ENCODE assay signal across 8 cellular contexts in the genomic region with DNA sequence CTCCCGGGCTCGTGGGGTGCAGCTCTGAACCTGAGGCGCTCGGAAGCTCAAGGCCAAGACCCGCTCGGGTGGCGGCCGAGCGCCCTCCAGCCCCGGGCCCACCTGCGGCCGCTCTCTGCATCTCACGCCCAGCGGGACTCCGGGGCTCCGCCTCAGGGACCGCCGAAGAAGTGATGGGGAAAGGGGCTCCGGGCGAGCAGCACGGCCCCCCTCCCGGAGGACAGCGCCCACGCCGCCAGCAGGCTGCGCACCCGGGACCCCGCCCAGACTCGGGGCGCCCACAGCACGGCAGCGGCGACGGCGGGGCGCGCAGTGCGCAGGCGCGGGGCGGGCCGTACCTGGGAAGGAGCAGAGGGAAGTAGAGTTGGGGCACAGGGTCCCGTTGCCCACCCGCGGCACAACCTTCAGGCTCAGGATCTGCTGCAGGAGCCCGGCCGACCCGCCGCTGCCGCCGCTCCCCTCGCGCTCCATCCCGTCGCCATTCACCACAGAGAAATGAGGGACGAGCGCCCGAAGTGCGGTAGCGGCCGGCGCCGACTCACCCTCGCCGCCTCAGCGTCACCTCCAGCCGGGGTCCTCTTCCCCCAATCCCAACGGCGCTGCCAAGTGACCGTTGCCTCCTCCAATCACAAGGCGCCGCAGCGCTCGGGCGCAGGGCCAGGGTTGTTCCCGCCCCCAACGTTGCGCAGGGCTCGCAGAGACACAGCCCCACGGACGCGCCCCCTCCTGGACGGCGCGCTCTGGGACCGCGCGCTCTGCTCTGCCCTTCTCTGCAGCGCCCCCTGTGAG. TPM values are rescaled to one million over a fixed set of nuclear protein-coding genes. Genes with fewer than 3 reads are reported as not detected.
DNase-seq lines count a peak whose midpoint lies in the region; ATAC-seq, FAIRE-seq and TF ChIP-seq lines count a peak whose summit lies in the region.

A gene with protein sequence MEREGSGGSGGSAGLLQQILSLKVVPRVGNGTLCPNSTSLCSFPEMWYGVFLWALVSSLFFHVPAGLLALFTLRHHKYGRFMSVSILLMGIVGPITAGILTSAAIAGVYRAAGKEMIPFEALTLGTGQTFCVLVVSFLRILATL (minus strand): TSS at position 560 of the 789 bp plus-strand sequence. CDS start 89 bp downstream, at position 471.

- H3K36me3 ChIP-seq in BE2C = no peaks in the 10 kb centered on the region; the same call in 1 of the 2 replicates
- peaks cover 4 to 7% of the 10 kb centered on the region in 2 experiments for H3K36me3 ChIP-seq in keratinocyte (ENCODE audit: control insufficient read depth in 2 of 2, extremely low read depth in 1 of 2, insufficient read depth in 2 of 2, low read length in 2 of 2)

- H3K9me3 ChIP-seq in BE2C (no peaks in the 10 kb centered on the region), keratinocyte (ENCODE audit: control insufficient read depth, low read depth, low read length) (no peaks in the 10 kb centered on the region)

- ATAC-seq in HG03432 (IDR thresholded peaks at IDR 0.05; ENCODE audit: unreplicated experiment) = peak; percentile 94

- peak; percentile 98 for TF ChIP-seq POLR2A in GM19099 (IDR thresholded peaks at IDR 0.05; ENCODE audit: extremely low read depth, insufficient read length, low read depth)

- H3K79me2 ChIP-seq in keratinocyte (ENCODE audit: control insufficient read depth, insufficient read depth, low read length) = peaks cover 49% of the 10 kb centered on the region

- peak within 1 kb of the TSS; percentile 83 for H3K9ac ChIP-seq in keratinocyte (ENCODE audit: control insufficient read depth, extremely low read depth, insufficient read depth, low read length)

- H3K27me3 ChIP-seq in BE2C (no peaks in the 10 kb centered on the region), keratinocyte (ENCODE audit: control insufficient read depth, extremely low read depth, insufficient read depth, low read length) (no peaks in the 10 kb centered on the region)

- H3K27ac ChIP-seq in keratinocyte (ENCODE audit: control insufficient read depth, insufficient read depth, low read length) = peak within 1 kb of the TSS; percentile 71

- H3K4me1 ChIP-seq in BE2C = no peaks in the 10 kb centered on the region; the same call in 1 of the 2 replicates
- peaks cover 15% of the 10 kb centered on the region for H3K4me1 ChIP-seq in keratinocyte (ENCODE audit: control insufficient read depth, extremely low read depth, insufficient read depth, low read length)

- peaks cover 3% of the 10 kb centered on the region for H4K20me1 ChIP-seq in keratinocyte (ENCODE audit: control insufficient read depth, extremely low read depth, insufficient read depth, low read length)

- no peaks in the 10 kb centered on the region for H3K9me1 ChIP-seq in keratinocyte (ENCODE audit: control insufficient read depth, extremely low read depth, insufficient read depth, low read length)

- H2AFZ ChIP-seq in keratinocyte (ENCODE audit: control insufficient read depth, low read length) = peak within 1 kb of the TSS; percentile 73

- FAIRE-seq in keratinocyte (lab: Jason Lieb, UNC) = peak; percentile 56

- H3K4me2 ChIP-seq in keratinocyte (ENCODE audit: control insufficient read depth, extremely low read depth, insufficient read depth, low read depth, low read length) = peak within 1 kb of the TSS; percentile 85

- DNase-seq in BE2C (peak; percentile 100), NCI-H460 (ENCODE audit: extremely low read depth, low read depth) (peak; percentile 96), cerebellar nuclear complex (lab: John Stamatoyannopoulos, UW) (peak; percentile 88 to 94), keratinocyte (ENCODE audit: low read depth, low spot score) (peak; percentile 89)
- peak; percentile 99 for DNase-seq in activated CD4-positive, CD25-positive, alpha-beta regulatory T cell treated with anti-CD3 and anti-CD28 coated beads, Interleukin-2, amount 50 U/mL, for 72 hours
- peak; percentile 98 to 99 for DNase-seq in stimulated activated CD4-positive, alpha-beta T cell treated with anti-CD3 and anti-CD28 coated beads, Interleukin-15, amount 100 ng/mL, for 1 hour (ENCODE audit: low read depth in 1 of 2, low spot score in 1 of 2)

- dilution Hi-C loops in keratinocyte (cut with MboI; ENCODE audit: extremely low pct_ligation_motif_present, low sequenced_read_pairs) = no loop called here

- peak; percentile 100 for TF ChIP-seq CTCF in BE2C (IDR thresholded peaks at IDR 0.05; ENCODE audit: low read depth, low read length)
- TF ChIP-seq CTCF in keratinocyte (optimal IDR thresholded peaks at IDR 0.05 in 1 of 3, IDR thresholded peaks at IDR 0.05 in 1 of 3, conservative IDR thresholded peaks at IDR 0.05 in 1 of 3; ENCODE audit: extremely low read depth in 1 of 3, insufficient read depth in 2 of 3, low read length in 3 of 3) = peak; percentile 97 to 100 (median 100)

- H3K4me3 ChIP-seq in BE2C (ENCODE audit: low read depth, low read length) (peak within 1 kb of the TSS; percentile 62), keratinocyte (ENCODE audit: control insufficient read depth in 2 of 3, extremely low read depth in 1 of 3, insufficient read depth in 2 of 3, low read depth in 1 of 3, low read length in 3 of 3) (peak within 1 kb of the TSS; percentile 69 to 81 (median 73))

RNA-seq across cellular contexts. Expression of the gene that starts here (rescaled TPM):
- 8.1 TPM for polyA plus RNA-seq in BE2C (2012; ENCODE audit: insufficient read depth, insufficient read length, low read depth)
- 27.5 and 29.4 TPM in 2 replicates for total RNA-seq in NCI-H460 (2014; rRNA removed; shearing (Covaris generic))
- polyA plus RNA-seq in NCI-H460 (2014; cell fraction: nucleus; rRNA removed) = 10.2 and 17.3 TPM in 2 replicates
- 13.2 to 22.1 TPM (median 14.5 TPM) in 3 replicates for polyA plus RNA-seq in keratinocyte
- polyA plus RNA-seq in keratinocyte (2011; ENCODE audit: low read depth) = 6.4 TPM
- 7.2 and 12.6 TPM in 2 replicates for polyA plus RNA-seq in keratinocyte (2011; cell fraction: cytosol; rRNA removed)
- 16.4 and 17.4 TPM in 2 replicates for polyA plus RNA-seq in keratinocyte (2011; cell fraction: nucleus; rRNA removed)
- 10.1 and 15.8 TPM in 2 replicates for polyA plus RNA-seq in keratinocyte (2012; ENCODE audit: low replicate concordance)
- polyA minus RNA-seq in keratinocyte = 4.1 to 15.9 TPM (median 10.9 TPM) in 3 replicates
- polyA minus RNA-seq in keratinocyte (2011; cell fraction: cytosol; rRNA and poly(A)+ RNA removed) = 8.8 TPM
- 12.8 and 23.4 TPM in 2 replicates for polyA minus RNA-seq in keratinocyte (2011; cell fraction: nucleus; rRNA and poly(A)+ RNA removed)

Comparison
In these comparisons a context has a peak if more than half of its experiments do, and no peak if none do; other contexts are left out.
1. Peak in every context shown above with its lines: DNase-seq, ATAC-seq, H3K4me3 ChIP-seq and H3K27ac ChIP-seq.